ENCODE assay signal across 9 cellular contexts in genomic region chr10:79938728-79939380, GRCh38. TPM values are rescaled to one million over a fixed set of nuclear protein-coding genes. Genes with fewer than 3 reads are reported as not detected.
DNase-seq lines count a peak whose midpoint lies in the region; ATAC-seq and TF ChIP-seq lines count a peak whose summit lies in the region.
"Had no signal": no experiment of that assay in that cellular context is flagged by ENCODE, and none has a peak within 500 bp of the region (broad histone marks: within the 10 kb centered on the region; RNA-seq: fewer than 3 reads in every experiment).

No MANE protein-coding gene starts in this region.

- H4K20me1 ChIP-seq in mammary epithelial cell (ENCODE audit: insufficient read depth, low read length) = no peaks in the 10 kb centered on the region

- CTCF ChIA-PET in mammary epithelial cell (lab: Charles Lee; ENCODE audit: low non-redundant PET) = no interaction called here
- CTCF ChIA-PET in Calu3 (lab: Charles Lee) = no interaction called here

- no peaks in the 10 kb centered on the region for H3K4me1 ChIP-seq in upper lobe of right lung
- H3K4me1 ChIP-seq in foreskin keratinocyte = no peaks in the 10 kb centered on the region
- no peaks in the 10 kb centered on the region for H3K4me1 ChIP-seq in mammary epithelial cell (ENCODE audit: insufficient read depth, low read length)

- TF ChIP-seq CTCF in upper lobe of right lung (IDR thresholded peaks at IDR 0.05) (no peak), foreskin keratinocyte (conservative IDR thresholded peaks at IDR 0.05) (no peak), mammary epithelial cell (conservative IDR thresholded peaks at IDR 0.05 in 1 of 2, IDR thresholded peaks at IDR 0.05 in 1 of 2; ENCODE audit: extremely low read depth in 1 of 2, insufficient read depth in 1 of 2, low read depth in 1 of 2, low read length in 2 of 2) (no peak), Calu3 (IDR thresholded peaks at IDR 0.05; ENCODE audit: unreplicated experiment) (no peak)

- dilution Hi-C loops in mammary epithelial cell (cut with HindIII; ENCODE audit: low sequenced_read_pairs) = no loop called here

- H3K79me2 ChIP-seq in mammary epithelial cell (ENCODE audit: insufficient read depth, low read length) = no peaks in the 10 kb centered on the region

- H3K4me2 ChIP-seq in mammary epithelial cell (ENCODE audit: insufficient read depth, low read depth, low read length) = no peak overlapping the region

- no peak overlapping the region for H3K9ac ChIP-seq in mammary epithelial cell (ENCODE audit: insufficient read depth, low read length)

- H3K27ac Mint-ChIP-seq in effector memory CD8-positive, alpha-beta T cell = no peak overlapping the region
- no peak overlapping the region for H3K27ac Mint-ChIP-seq in Calu3 (ENCODE audit: unreplicated experiment)

- H3K27me3 Mint-ChIP-seq in activated T-cell treated with anti-CD3 and anti-CD28 coated beads, Interleukin-2, amount 50 U/mL, for 4 hours (ENCODE audit: low read depth) = peaks cover 10% of the 10 kb centered on the region
- peaks cover 41 to 84% of the 10 kb centered on the region in 2 donors for H3K27me3 Mint-ChIP-seq in effector memory CD8-positive, alpha-beta T cell
- peaks cover 100% of the 10 kb centered on the region for H3K27me3 Mint-ChIP-seq in Calu3 (ENCODE audit: unreplicated experiment)

- BruUV-seq in mammary epithelial cell (replicated peaks; lab: Mats Ljungman, UMichigan) = no TSS peak
- BruUV-seq in Calu3 (replicated peaks; lab: Mats Ljungman, UMichigan) = no TSS peak

- in situ Hi-C loops in mammary epithelial cell (cut with MboI; ENCODE audit: low sequenced_read_pairs in 2 of 2) = loop anchor here (10.0 kb wide), 1 partner anchor 374 kb away; the partner anchor contains the start of gene SFTPA2 (in 2 of the 2)

- H3K27me3 ChIP-seq in upper lobe of right lung (no peaks in the 10 kb centered on the region), foreskin keratinocyte (peaks cover 6% of the 10 kb centered on the region), mammary epithelial cell (ENCODE audit: insufficient read depth, low read length) (peaks cover 17% of the 10 kb centered on the region)
- H3K27me3 ChIP-seq: dorsolateral prefrontal cortex had no signal

- intact Hi-C loops in upper lobe of right lung (cut with DNase I) = no loop called here
- intact Hi-C loops in mammary epithelial cell (cut with micrococcal nuclease) = no loop called here
- intact Hi-C loops in Calu3 (cut with micrococcal nuclease; ENCODE audit: unreplicated experiment) = no loop called here

- no peaks in the 10 kb centered on the region for H3K9me3 ChIP-seq in upper lobe of right lung
- no peaks in the 10 kb centered on the region for H3K9me3 ChIP-seq in mammary epithelial cell (replicated peaks; ENCODE audit: insufficient read depth, low read length)

- H2AFZ ChIP-seq in mammary epithelial cell (ENCODE audit: low read depth, low read length) = no peak overlapping the region

- H3K4me3 ChIP-seq in upper lobe of right lung (no peak overlapping the region), mammary epithelial cell (replicated peaks in 1 of 3; ENCODE audit: insufficient read depth in 1 of 3, low read depth in 2 of 3, low read length in 3 of 3) (no peak overlapping the region)
- H3K4me3 ChIP-seq: dorsolateral prefrontal cortex had no signal

- ATAC-seq in activated T-cell treated with anti-CD3 and anti-CD28 coated beads, Interleukin-2, amount 50 U/mL, for 4 hours = peak; percentile 28 to 39
- ATAC-seq in HG03460 (IDR thresholded peaks at IDR 0.05; ENCODE audit: unreplicated experiment) (peak; percentile 61), upper lobe of right lung (peak; percentile 90), foreskin keratinocyte (no peak)
- ATAC-seq in effector memory CD8-positive, alpha-beta T cell (replicated peaks) = peak; percentile 60

- H3K27ac ChIP-seq in upper lobe of right lung (peak overlapping the region; percentile 14), foreskin keratinocyte (no peak overlapping the region), mammary epithelial cell (ENCODE audit: insufficient read depth, low read depth, low read length) (no peak overlapping the region)

- H3K9me3 Mint-ChIP-seq in activated T-cell treated with anti-CD3 and anti-CD28 coated beads, Interleukin-2, amount 50 U/mL, for 4 hours = no peaks in the 10 kb centered on the region
- no peaks in the 10 kb centered on the region for H3K9me3 Mint-ChIP-seq in effector memory CD8-positive, alpha-beta T cell
- H3K9me3 Mint-ChIP-seq in Calu3 (ENCODE audit: low read depth, unreplicated experiment) = no peaks in the 10 kb centered on the region

- no peaks in the 10 kb centered on the region for H3K36me3 Mint-ChIP-seq in activated T-cell treated with anti-CD3 and anti-CD28 coated beads, Interleukin-2, amount 50 U/mL, for 4 hours (ENCODE audit: insufficient read depth)
- no peaks in the 10 kb centered on the region for H3K36me3 Mint-ChIP-seq in effector memory CD8-positive, alpha-beta T cell (ENCODE audit: insufficient read depth)
- no peaks in the 10 kb centered on the region for H3K36me3 Mint-ChIP-seq in Calu3 (ENCODE audit: insufficient read depth, unreplicated experiment)

- DNase-seq in activated T-cell treated with anti-CD3 and anti-CD28 coated beads, Interleukin-2, amount 50 U/mL, for 4 hours = no peak
- DNase-seq in activated T-cell treated with anti-CD3 and anti-CD28 coated beads, Interleukin-2, amount 50 U/mL, for 1 hour = no peak
- no peak for DNase-seq in effector memory CD8-positive, alpha-beta T cell
- DNase-seq in upper lobe of right lung = no peak
- no peak for DNase-seq in foreskin keratinocyte
- no peak for DNase-seq in mammary epithelial cell
- DNase-seq in Calu3 = no peak

- no peaks in the 10 kb centered on the region for H3K36me3 ChIP-seq in upper lobe of right lung
- H3K36me3 ChIP-seq in mammary epithelial cell (ENCODE audit: insufficient read depth, low read length) = no peaks in the 10 kb centered on the region

- peaks cover 9% of the 10 kb centered on the region for H3K4me1 Mint-ChIP-seq in activated T-cell treated with anti-CD3 and anti-CD28 coated beads, Interleukin-2, amount 50 U/mL, for 4 hours (ENCODE audit: low read depth)
- peaks cover 0 to 9% of the 10 kb centered on the region in 2 donors for H3K4me1 Mint-ChIP-seq in effector memory CD8-positive, alpha-beta T cell (ENCODE audit: low read depth in 2 of 2)
- H3K4me1 Mint-ChIP-seq in Calu3 (ENCODE audit: low read depth, unreplicated experiment) = no peaks in the 10 kb centered on the region

- H3K4me3 Mint-ChIP-seq in activated T-cell treated with anti-CD3 and anti-CD28 coated beads, Interleukin-2, amount 50 U/mL, for 4 hours = no peak overlapping the region
- H3K4me3 Mint-ChIP-seq in effector memory CD8-positive, alpha-beta T cell = no peak overlapping the region
- H3K4me3 Mint-ChIP-seq in Calu3 (ENCODE audit: low read depth, unreplicated experiment) = no peak overlapping the region

- 76% methylated on average over 6 of the region's 6 CpGs for WGBS in mammary epithelial cell (ENCODE audit: low coverage, missing lambda C conversion rate)

RNA-seq across cellular contexts. Expression of gene SFTPD, which starts 10.1 kb away (rescaled TPM):
- under 1 TPM; 0.29 to 0.40 (median 0.33) TPM for total RNA-seq in activated T-cell treated with anti-CD3 and anti-CD28 coated beads, Interleukin-2, amount 50 U/mL, for 4 hours
- total RNA-seq in upper lobe of right lung (780 TPM), foreskin keratinocyte (0.07 TPM in 1 of 2 replicates, not detected in the other), mammary epithelial cell (under 1 TPM in 1 of 2 donors, not detected in 1; 0.33 TPM), Calu3 (2022) (not detected in 2 replicates)
- polyA plus RNA-seq in foreskin keratinocyte (0.06 TPM in 2 replicates), mammary epithelial cell (not detected)
- not detected for polyA minus RNA-seq in mammary epithelial cell

Comparison
In these comparisons a context has a peak if more than half of its experiments do, and no peak if none do; other contexts are left out.
1. RNA of gene SFTPD, which starts 10.1 kb away (total RNA-seq): 780 TPM in upper lobe of right lung (single experiment); 0.33 TPM in mammary epithelial cell, 0.29 to 0.40 TPM in activated T-cell treated with anti-CD3 and anti-CD28 coated beads, Interleukin-2, amount 50 U/mL, for 4 hours, not detected in Calu3 and 0.07 TPM in foreskin keratinocyte; every median in the first group is over 100 times any median in the second.